In the genomic region with DNA sequence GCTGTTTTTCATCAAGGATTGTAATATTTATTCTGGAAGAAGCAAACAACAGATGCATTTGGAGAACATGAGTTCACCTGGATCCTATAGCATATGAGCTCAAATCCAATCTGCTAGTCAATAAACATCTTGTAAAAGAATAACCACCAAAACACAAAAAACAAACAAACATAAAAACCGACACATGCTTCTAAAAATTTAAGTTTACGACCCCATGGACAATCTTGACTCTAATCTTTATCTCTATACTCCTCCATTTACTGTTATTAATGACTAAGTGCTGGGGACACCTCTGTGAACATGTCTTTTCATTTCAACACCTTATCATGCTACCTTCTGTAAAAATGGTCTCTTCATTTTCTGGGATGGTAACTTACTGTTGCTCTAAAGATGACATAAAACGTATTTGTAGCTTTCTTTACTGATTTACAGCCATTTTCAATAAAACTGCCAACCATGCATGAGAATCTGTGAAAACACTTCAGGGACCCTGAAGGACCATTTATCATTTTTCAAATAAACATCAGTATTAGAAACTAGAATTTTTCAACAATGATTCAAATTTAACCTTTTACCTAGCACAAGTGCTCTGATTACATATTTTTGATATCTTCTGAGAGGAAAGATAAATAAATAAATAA, we compare ENCODE assay signal across 21 cellular contexts.
DNase-seq lines count a peak whose midpoint lies in the region; ATAC-seq and TF ChIP-seq lines count a peak whose summit lies in the region.
"Had no signal": no experiment of that assay in that cellular context is flagged by ENCODE, and none has a peak within 500 bp of the region (broad histone marks: within the 10 kb centered on the region; RNA-seq: fewer than 3 reads in every experiment).

No MANE protein-coding gene starts in this region.

- CTCF ChIA-PET in HEK293T (lab: Yijun Ruan, JAX), result interaction anchor here (0.6 kb wide), 1 partner anchor 145 kb away, joined by 4 read pairs; no protein-coding TSS in a partner anchor

- no peak overlapping the region for H3K4me3 Mint-ChIP-seq in chondrocyte (ENCODE audit: unreplicated experiment)
- H3K4me3 Mint-ChIP-seq: CD14-positive monocyte; CD4-positive, alpha-beta memory T cell; CD4-positive, CD25-positive, alpha-beta regulatory T cell; CD8-positive, alpha-beta memory T cell had no signal

- H3K27ac Mint-ChIP-seq in chondrocyte (ENCODE audit: unreplicated experiment), result no peak overlapping the region
- H3K27ac Mint-ChIP-seq: CD14-positive monocyte; CD4-positive, alpha-beta memory T cell; CD4-positive, CD25-positive, alpha-beta regulatory T cell; CD8-positive, alpha-beta memory T cell had no signal

- H3K27me3 Mint-ChIP-seq in chondrocyte (ENCODE audit: low read depth), result no peaks in the 10 kb centered on the region
- H3K27me3 Mint-ChIP-seq: CD4-positive, CD25-positive, alpha-beta regulatory T cell; CD8-positive, alpha-beta memory T cell had no signal

- H3K36me3 Mint-ChIP-seq in chondrocyte (ENCODE audit: low read depth), result peaks cover 2% of the 10 kb centered on the region
- H3K36me3 Mint-ChIP-seq: CD14-positive monocyte; CD4-positive, alpha-beta memory T cell; CD4-positive, CD25-positive, alpha-beta regulatory T cell; CD8-positive, alpha-beta memory T cell had no signal

- DNase-seq in DMS53 (lab: John Stamatoyannopoulos, UW) (peak; percentile 82), DMS53 treated with DMSO at 0.1 percent for 48 hours (lab: John Stamatoyannopoulos, UW; ENCODE audit: unreplicated experiment) (peak; percentile 88), HEK293T (ENCODE audit: extremely low spot score) (no peak), left kidney (ENCODE audit: low read depth, low spot score) (peak; percentile 7), putamen (ENCODE audit: low spot score) (no peak), chondrocyte (ENCODE audit: low spot score) (no peak)
- DNase-seq: 8988T; ACHN; BE2C; C1 segment of cervical spinal cord; CD4-positive, alpha-beta memory T cell; CD4-positive, CD25-positive, alpha-beta regulatory T cell; CD8-positive, alpha-beta memory T cell; COR-L47; DMS 273 treated with DMSO at 0.1 percent for 48 hours; DMS153; DMS79; DND-41; GF-D8 had no signal

- no peak for TF ChIP-seq CTCF in chondrocyte (IDR thresholded peaks at IDR 0.05)

- ATAC-seq in HG03025 (IDR thresholded peaks at IDR 0.05; ENCODE audit: low FRiP score, unreplicated experiment), result no peak

- POLR2A ChIA-PET in HEK293T (lab: Yijun Ruan, JAX), result no interaction called here

- H3K9me3 Mint-ChIP-seq in chondrocyte (ENCODE audit: low read depth), result no peaks in the 10 kb centered on the region

- peaks cover 35% of the 10 kb centered on the region for H3K4me1 Mint-ChIP-seq in chondrocyte (ENCODE audit: low read depth)
- H3K4me1 Mint-ChIP-seq: CD14-positive monocyte; CD4-positive, alpha-beta memory T cell; CD4-positive, CD25-positive, alpha-beta regulatory T cell; CD8-positive, alpha-beta memory T cell had no signal

TF ChIP-seq in HEK293T, 16 proteins besides CTCF, POLR2A, EP300 and RAD21:
- TF ChIP-seq, protein P1, sequence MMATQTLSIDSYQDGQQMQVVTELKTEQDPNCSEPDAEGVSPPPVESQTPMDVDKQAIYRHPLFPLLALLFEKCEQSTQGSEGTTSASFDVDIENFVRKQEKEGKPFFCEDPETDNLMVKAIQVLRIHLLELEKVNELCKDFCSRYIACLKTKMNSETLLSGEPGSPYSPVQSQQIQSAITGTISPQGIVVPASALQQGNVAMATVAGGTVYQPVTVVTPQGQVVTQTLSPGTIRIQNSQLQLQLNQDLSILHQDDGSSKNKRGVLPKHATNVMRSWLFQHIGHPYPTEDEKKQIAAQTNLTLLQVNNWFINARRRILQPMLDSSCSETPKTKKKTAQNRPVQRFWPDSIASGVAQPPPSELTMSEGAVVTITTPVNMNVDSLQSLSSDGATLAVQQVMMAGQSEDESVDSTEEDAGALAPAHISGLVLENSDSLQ (IDR thresholded peaks at IDR 0.05), result peak; percentile 67
- TF ChIP-seq ELF4 (IDR thresholded peaks at IDR 0.05), result no peak

Comparison
In these comparisons a context has a peak if more than half of its experiments do, and no peak if none do; other contexts are left out.
1. DNase-seq: peak in DMS53 (single experiment), DMS53 treated with DMSO at 0.1 percent for 48 hours (single experiment) and left kidney (single experiment); none in HEK293T (single experiment), putamen (single experiment) and chondrocyte (single experiment).